ENCODE assay signal across 8 cellular contexts in the genomic region with DNA sequence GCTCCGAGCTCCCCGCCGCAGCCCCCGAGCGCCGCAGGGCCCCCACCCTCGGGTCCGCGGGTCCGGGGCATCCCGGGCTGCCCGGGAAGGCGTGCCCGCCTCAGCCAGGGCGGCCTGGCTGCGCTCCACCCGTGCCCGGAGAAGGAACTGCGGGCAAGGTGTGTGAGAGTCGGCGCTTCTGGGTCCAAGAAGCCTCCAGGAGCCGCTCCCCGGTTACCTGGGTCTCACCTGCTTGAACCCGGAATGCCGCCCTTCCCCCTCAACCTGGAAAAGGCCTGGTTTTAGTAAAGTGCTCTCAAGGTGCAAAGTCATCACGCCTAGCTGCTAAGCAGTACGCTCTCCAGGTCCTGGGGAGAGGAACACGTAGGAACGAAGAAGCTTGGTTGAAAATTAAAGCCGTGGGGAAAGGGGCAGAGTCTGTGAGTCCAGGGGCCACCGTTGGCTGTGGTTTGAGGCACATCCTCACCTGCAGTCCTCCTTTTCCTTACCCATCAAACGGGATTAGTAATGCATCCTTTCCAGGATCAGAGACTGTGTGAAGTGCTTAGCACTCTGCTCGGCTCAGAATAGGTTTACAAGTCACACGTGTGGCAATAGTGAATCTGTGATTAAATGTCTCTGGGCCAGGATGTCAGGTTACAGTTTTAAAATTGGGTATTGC. TPM values are rescaled to one million over a fixed set of nuclear protein-coding genes. Genes with fewer than 3 reads are reported as not detected.
A peak's percentile ranks its signal among the peaks of the same experiment; 100 is the strongest.
DNase-seq lines count a peak whose midpoint lies in the region; ATAC-seq, FAIRE-seq and TF ChIP-seq lines count a peak whose summit lies in the region.

No MANE protein-coding gene starts in this region.

- no peaks in the 10 kb centered on the region for H3K36me3 Mint-ChIP-seq in activated T-helper 2 cell treated with anti-CD3 and anti-CD28 coated beads, Interferon-gamma antibody, Interleukin-2, Interleukin-4, amounts not matched to agents 10 μg/mL and 5 μg/mL and 100 μg/mL, durations not matched to agents 14 hours and 24 hours and 36 hours (ENCODE audit: low read depth)

- DNase-seq in ELF-1 (ENCODE audit: low read depth, low spot score) (peak; percentile 49), LNCaP clone FGC (ENCODE audit: low read depth) (no peak), small intestine (peak; percentile 73), ureter (ENCODE audit: low spot score) (no peak), SIG-M5 (lab: John Stamatoyannopoulos, UW) (no peak)
- no peak for DNase-seq in activated T-helper 2 cell treated with anti-CD3 and anti-CD28 coated beads, Interferon-gamma antibody, Interleukin-2, Interleukin-4, amounts not matched to agents 10 μg/mL and 5 μg/mL and 100 μg/mL, durations not matched to agents 14 hours and 24 hours and 36 hours (ENCODE audit: low spot score)

- H3K4me1 ChIP-seq in small intestine (ENCODE audit: control insufficient read depth in 2 of 2, insufficient read depth in 1 of 2, low read depth in 1 of 2, low read length in 1 of 2): peaks cover 8 to 9% of the 10 kb centered on the region in 2 donors

- 0 to 4% (median 3%) methylated on average over 28 to 34 of the region's 34 CpGs for WGBS in small intestine, 3 donors

- peaks cover 0 to 5% of the 10 kb centered on the region in 2 donors for H3K27me3 ChIP-seq in small intestine (ENCODE audit: control insufficient read depth in 2 of 2, insufficient read depth in 2 of 2, low read length in 2 of 2)

- H3K4me3 Mint-ChIP-seq in activated T-helper 2 cell treated with anti-CD3 and anti-CD28 coated beads, Interferon-gamma antibody, Interleukin-2, Interleukin-4, amounts not matched to agents 10 μg/mL and 5 μg/mL and 100 μg/mL, durations not matched to agents 14 hours and 24 hours and 36 hours (ENCODE audit: low read depth): peak overlapping the region; percentile 35

- no peaks in the 10 kb centered on the region for H3K9me3 Mint-ChIP-seq in activated T-helper 2 cell treated with anti-CD3 and anti-CD28 coated beads, Interferon-gamma antibody, Interleukin-2, Interleukin-4, amounts not matched to agents 10 μg/mL and 5 μg/mL and 100 μg/mL, durations not matched to agents 14 hours and 24 hours and 36 hours

- H3K9me3 ChIP-seq in iPS-18c (ENCODE audit: control insufficient read depth, insufficient read depth, low read length) (no peaks in the 10 kb centered on the region), small intestine (ENCODE audit: control insufficient read depth, low read depth) (no peaks in the 10 kb centered on the region)

- H3K27me3 Mint-ChIP-seq in activated T-helper 2 cell treated with anti-CD3 and anti-CD28 coated beads, Interferon-gamma antibody, Interleukin-2, Interleukin-4, amounts not matched to agents 10 μg/mL and 5 μg/mL and 100 μg/mL, durations not matched to agents 14 hours and 24 hours and 36 hours (ENCODE audit: low read depth): peaks cover 56% of the 10 kb centered on the region

- peaks cover 3% of the 10 kb centered on the region for H3K4me1 Mint-ChIP-seq in activated T-helper 2 cell treated with anti-CD3 and anti-CD28 coated beads, Interferon-gamma antibody, Interleukin-2, Interleukin-4, amounts not matched to agents 10 μg/mL and 5 μg/mL and 100 μg/mL, durations not matched to agents 14 hours and 24 hours and 36 hours (ENCODE audit: low read depth)

- no peak for ATAC-seq in HG03469 (IDR thresholded peaks at IDR 0.05; ENCODE audit: unreplicated experiment)

- H3K36me3 ChIP-seq in small intestine (ENCODE audit: control insufficient read depth in 2 of 2, insufficient read depth in 2 of 2, low read length in 2 of 2): no peaks in the 10 kb centered on the region

- peak overlapping the region; percentile 74 to 97 for H3K27ac ChIP-seq in small intestine (ENCODE audit: low read depth in 1 of 2, low read length in 1 of 2)

- intact Hi-C loops in activated T-helper 2 cell treated with anti-CD3 and anti-CD28 coated beads, Interferon-gamma antibody, Interleukin-2, Interleukin-4, amounts not matched to agents 10 μg/mL and 5 μg/mL and 100 μg/mL, durations not matched to agents 14 hours and 24 hours and 36 hours (cut with micrococcal nuclease): loop anchor here (2.0 to 5.0 kb wide), 2 partner anchors 125 to 215 kb away; partner anchors contain the start of genes CPSF3 and ITGB1BP1

- no peak overlapping the region for H3K27ac Mint-ChIP-seq in activated T-helper 2 cell treated with anti-CD3 and anti-CD28 coated beads, Interferon-gamma antibody, Interleukin-2, Interleukin-4, amounts not matched to agents 10 μg/mL and 5 μg/mL and 100 μg/mL, durations not matched to agents 14 hours and 24 hours and 36 hours

- peak overlapping the region; percentile 74 for H3K4me3 ChIP-seq in LNCaP clone FGC (ENCODE audit: low read depth, low read length)
- peak overlapping the region; percentile 78 for H3K4me3 ChIP-seq in iPS-18c (ENCODE audit: insufficient read depth, low read depth, low read length)
- peak overlapping the region; percentile 45 to 92 for H3K4me3 ChIP-seq in small intestine (ENCODE audit: low read depth in 1 of 2, low read length in 2 of 2)

- no peak for TF ChIP-seq CTCF in LNCaP clone FGC (IDR thresholded peaks at IDR 0.05; ENCODE audit: control insufficient read depth, extremely low read depth, insufficient read depth)

- no peak for FAIRE-seq in small intestine (lab: Jason Lieb, UNC)

RNA-seq across cellular contexts. Expression of gene ASAP2, which starts 1.2 kb away (rescaled TPM):
- total RNA-seq in activated T-helper 2 cell treated with anti-CD3 and anti-CD28 coated beads, Interferon-gamma antibody, Interleukin-2, Interleukin-4, amounts not matched to agents 10 μg/mL and 5 μg/mL and 100 μg/mL, durations not matched to agents 14 hours and 24 hours and 36 hours: 0.74 and 0.96 TPM in 2 replicates
- 10 to 100 TPM; 10.8 to 21.9 (median 14.6) TPM for polyA plus RNA-seq in small intestine
- 42.1 TPM for total RNA-seq in ureter

Comparison
In these comparisons a context has a peak if more than half of its experiments do, and no peak if none do; other contexts are left out.
1. DNase-seq: peak in ELF-1 (single experiment) and small intestine (single experiment); none in LNCaP clone FGC (single experiment), activated T-helper 2 cell treated with anti-CD3 and anti-CD28 coated beads, Interferon-gamma antibody, Interleukin-2, Interleukin-4, amounts not matched to agents 10 μg/mL and 5 μg/mL and 100 μg/mL, durations not matched to agents 14 hours and 24 hours and 36 hours (single experiment), ureter (single experiment) and SIG-M5 (single experiment).
2. RNA of gene ASAP2, which starts 1.2 kb away (total RNA-seq): 42.1 TPM in ureter (single experiment); 0.74 to 0.96 TPM in activated T-helper 2 cell treated with anti-CD3 and anti-CD28 coated beads, Interferon-gamma antibody, Interleukin-2, Interleukin-4, amounts not matched to agents 10 μg/mL and 5 μg/mL and 100 μg/mL, durations not matched to agents 14 hours and 24 hours and 36 hours; every median in the first group is over 10 times any median in the second.
3. Peak in every context shown above with its lines, with median percentiles within 50 percentile points of each other: H3K4me3 ChIP-seq.